Comparison of ENCODE assay signal across 9 cellular contexts in the genomic region with DNA sequence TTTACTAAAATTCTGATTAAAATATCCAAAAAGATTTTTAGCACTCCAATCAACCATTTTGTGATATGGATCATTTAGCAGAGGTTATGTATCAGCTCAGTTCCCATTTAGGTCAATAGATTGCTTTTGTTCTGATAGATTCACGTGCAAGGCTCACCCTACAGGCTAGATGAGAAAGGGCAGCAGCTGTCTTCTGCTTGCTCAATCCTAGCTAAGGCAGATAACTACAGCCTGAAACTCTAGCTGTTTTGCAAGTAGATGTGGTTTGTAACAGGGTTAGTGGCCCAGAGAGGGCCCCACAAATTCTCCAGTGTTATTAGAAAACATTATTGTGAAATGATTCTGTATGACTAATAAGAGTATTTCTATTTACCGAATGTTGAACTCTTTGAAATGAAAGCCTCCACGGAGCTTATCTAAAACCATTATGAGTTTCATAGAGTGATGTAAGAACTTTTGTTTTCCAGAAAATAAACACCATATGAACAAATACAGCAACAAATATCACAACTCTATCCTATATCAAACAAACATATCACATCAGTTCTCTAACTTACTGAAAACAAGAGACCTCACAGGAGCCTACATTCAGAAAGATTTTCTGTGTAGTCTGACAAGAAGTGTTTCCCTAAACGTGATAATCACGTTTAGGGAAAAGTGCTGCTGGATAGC.
DNase-seq lines count a peak whose midpoint lies in the region; ATAC-seq, FAIRE-seq and TF ChIP-seq lines count a peak whose summit lies in the region.
"Had no signal": no experiment of that assay in that cellular context is flagged by ENCODE, and none has a peak within 500 bp of the region (broad histone marks: within the 10 kb centered on the region; RNA-seq: fewer than 3 reads in every experiment).

No MANE protein-coding gene starts in this region.

- POLR2A ChIA-PET in CD4-positive, alpha-beta T cell (lab: Charles Lee) = interaction anchor here (0.8 to 1.6 kb wide), 4 partner anchors 10 to 239 kb away, joined by 3 read pairs; no protein-coding TSS in a partner anchor

- H3K4me3 ChIP-seq in keratinocyte (ENCODE audit: control insufficient read depth in 2 of 3, extremely low read depth in 1 of 3, insufficient read depth in 2 of 3, low read depth in 1 of 3, low read length in 3 of 3) (no peak overlapping the region), testis (no peak overlapping the region), osteoblast (ENCODE audit: insufficient read depth, low read length) (no peak overlapping the region)

- H3K4me2 ChIP-seq in keratinocyte (ENCODE audit: control insufficient read depth, extremely low read depth, insufficient read depth, low read depth, low read length) (no peak overlapping the region), osteoblast (ENCODE audit: insufficient read depth, low read length) (no peak overlapping the region)

- peak overlapping the region; percentile 18 for H2AFZ ChIP-seq in keratinocyte (ENCODE audit: control insufficient read depth, low read length)
- H2AFZ ChIP-seq in osteoblast (ENCODE audit: low read length) = no peak overlapping the region

- H3K27me3 Mint-ChIP-seq in CD4-positive, alpha-beta T cell = no peaks in the 10 kb centered on the region

- CTCF ChIA-PET in CD4-positive, alpha-beta T cell (lab: Charles Lee) = interaction anchor here (1.2 to 1.9 kb wide), 2 partner anchors 31 to 80 kb away, joined by 3 to 4 read pairs; no protein-coding TSS in a partner anchor

- H3K9me1 ChIP-seq in keratinocyte (ENCODE audit: control insufficient read depth, extremely low read depth, insufficient read depth, low read length) = no peaks in the 10 kb centered on the region

- FAIRE-seq in keratinocyte (lab: Jason Lieb, UNC) = peak; percentile 81
- FAIRE-seq: islet of Langerhans had no signal

- dilution Hi-C loops in keratinocyte (cut with MboI; ENCODE audit: extremely low pct_ligation_motif_present, low sequenced_read_pairs) = no loop called here

- H3K4me3 Mint-ChIP-seq in CD4-positive, alpha-beta T cell = no peak overlapping the region

- no peaks in the 10 kb centered on the region for H3K9me3 Mint-ChIP-seq in CD4-positive, alpha-beta T cell

- ATAC-seq in CD4-positive, alpha-beta T cell (ENCODE audit: poor library complexity) = peak; percentile 80
- ATAC-seq in GM18517 (IDR thresholded peaks at IDR 0.05; ENCODE audit: unreplicated experiment) (peak; percentile 100), HG02870 (IDR thresholded peaks at IDR 0.05; ENCODE audit: unreplicated experiment) (peak; percentile 100)

- H3K79me2 ChIP-seq in keratinocyte (ENCODE audit: control insufficient read depth, insufficient read depth, low read length) (no peaks in the 10 kb centered on the region), osteoblast (ENCODE audit: insufficient read depth, low read length) (no peaks in the 10 kb centered on the region)

- H3K4me1 ChIP-seq in keratinocyte (ENCODE audit: control insufficient read depth, extremely low read depth, insufficient read depth, low read length) (peaks cover 3% of the 10 kb centered on the region), testis (peaks cover 5% of the 10 kb centered on the region), osteoblast (ENCODE audit: insufficient read depth, low read length) (no peaks in the 10 kb centered on the region)

- DNase-seq in CD4-positive, alpha-beta T cell = peak in 5 of 10 experiments; percentile 1 to 9 (median 2)
- DNase-seq in NCI-H2081 treated with DMSO at 0.1 percent for 48 hours (lab: John Stamatoyannopoulos, UW) = peak; percentile 78
- DNase-seq in activated effector memory CD4-positive, alpha-beta T cell treated with anti-CD3 and anti-CD28 coated beads, Interleukin-2, amount 50 U/mL, for 16 hours = peak; percentile 64
- no peak for DNase-seq in keratinocyte (ENCODE audit: low read depth, low spot score)
- peak; percentile 44 for DNase-seq in testis
- DNase-seq in osteoblast (ENCODE audit: insufficient read length, low spot score, missing footprints) = no peak

- H3K4me1 Mint-ChIP-seq in CD4-positive, alpha-beta T cell (ENCODE audit: low read depth) = peaks cover 20% of the 10 kb centered on the region

- no peaks in the 10 kb centered on the region for H3K36me3 ChIP-seq in keratinocyte (ENCODE audit: control insufficient read depth in 2 of 2, extremely low read depth in 1 of 2, insufficient read depth in 2 of 2, low read length in 2 of 2)
- H3K36me3 ChIP-seq in testis (ENCODE audit: low read depth, missing control alignments) = no peaks in the 10 kb centered on the region
- no peaks in the 10 kb centered on the region for H3K36me3 ChIP-seq in osteoblast (ENCODE audit: insufficient read depth, low read length)

- WGBS in testis, 2 donors = 29 to 30% methylated on average over 5 of the region's 5 CpGs

- H3K27me3 ChIP-seq in CD4-positive, alpha-beta T cell (ENCODE audit: control insufficient read depth, insufficient read depth, low read length) = no peaks in the 10 kb centered on the region
- H3K27me3 ChIP-seq in keratinocyte (ENCODE audit: control insufficient read depth, extremely low read depth, insufficient read depth, low read length) = no peaks in the 10 kb centered on the region
- no peaks in the 10 kb centered on the region for H3K27me3 ChIP-seq in testis
- H3K27me3 ChIP-seq in osteoblast (ENCODE audit: insufficient read depth, low read length) = no peaks in the 10 kb centered on the region

- no peak overlapping the region for H3K9ac ChIP-seq in keratinocyte (ENCODE audit: control insufficient read depth, extremely low read depth, insufficient read depth, low read length)

- H3K27ac Mint-ChIP-seq in CD4-positive, alpha-beta T cell = no peak overlapping the region

- H3K9me3 ChIP-seq in CD4-positive, alpha-beta T cell (ENCODE audit: control insufficient read depth, low read length) = no peaks in the 10 kb centered on the region
- H3K9me3 ChIP-seq in keratinocyte (ENCODE audit: control insufficient read depth, low read depth, low read length) (no peaks in the 10 kb centered on the region), testis (no peaks in the 10 kb centered on the region), osteoblast (ENCODE audit: low read depth, low read length) (no peaks in the 10 kb centered on the region)

- peak; percentile 28 for TF ChIP-seq CTCF in CD4-positive, alpha-beta T cell (IDR thresholded peaks at IDR 0.05)
- TF ChIP-seq CTCF in keratinocyte (optimal IDR thresholded peaks at IDR 0.05 in 1 of 3, IDR thresholded peaks at IDR 0.05 in 1 of 3, conservative IDR thresholded peaks at IDR 0.05 in 1 of 3; ENCODE audit: extremely low read depth in 1 of 3, insufficient read depth in 2 of 3, low read length in 3 of 3) (peak; percentile 14 to 60 (median 50)), testis (IDR thresholded peaks at IDR 0.05) (peak in 1 of 3 experiments; percentile 30), osteoblast (IDR thresholded peaks at IDR 0.05; ENCODE audit: extremely low read depth, low read depth, low read length) (no peak)

- no peak overlapping the region for H3K27ac ChIP-seq in CD4-positive, alpha-beta T cell (ENCODE audit: low read depth, low read length)
- no peak overlapping the region for H3K27ac ChIP-seq in keratinocyte (ENCODE audit: control insufficient read depth, insufficient read depth, low read length)
- H3K27ac ChIP-seq in testis = no peak overlapping the region
- H3K27ac ChIP-seq in osteoblast (ENCODE audit: low read depth, low read length) = no peak overlapping the region

- intact Hi-C loops in CD4-positive, alpha-beta T cell (cut with DNase I, micrococcal nuclease) = loop anchor here (1.0 to 5.0 kb wide), 2 partner anchors 55 to 422 kb away; no protein-coding TSS in a partner anchor
- intact Hi-C loops in testis (cut with DNase I; ENCODE audit: low total_unique reads) = no loop called here

- no peak for TF ChIP-seq POLR2A in testis (IDR thresholded peaks at IDR 0.05)

- H4K20me1 ChIP-seq in keratinocyte (ENCODE audit: control insufficient read depth, extremely low read depth, insufficient read depth, low read length) = no peaks in the 10 kb centered on the region
- H4K20me1 ChIP-seq in osteoblast (ENCODE audit: insufficient read depth, low read length) = no peaks in the 10 kb centered on the region

- no peaks in the 10 kb centered on the region for H3K36me3 Mint-ChIP-seq in CD4-positive, alpha-beta T cell (ENCODE audit: low read depth)

Comparison
In these comparisons a context has a peak if more than half of its experiments do, and no peak if none do; other contexts are left out.
1. DNase-seq: peak in NCI-H2081 treated with DMSO at 0.1 percent for 48 hours (single experiment), activated effector memory CD4-positive, alpha-beta T cell treated with anti-CD3 and anti-CD28 coated beads, Interleukin-2, amount 50 U/mL, for 16 hours (single experiment) and testis (single experiment); none in keratinocyte (single experiment) and osteoblast (single experiment).
2. Peak in every context shown above with its lines, with median percentiles within 50 percentile points of each other: ATAC-seq.